9 cellular contexts compared by ENCODE assay signal in the genomic region with DNA sequence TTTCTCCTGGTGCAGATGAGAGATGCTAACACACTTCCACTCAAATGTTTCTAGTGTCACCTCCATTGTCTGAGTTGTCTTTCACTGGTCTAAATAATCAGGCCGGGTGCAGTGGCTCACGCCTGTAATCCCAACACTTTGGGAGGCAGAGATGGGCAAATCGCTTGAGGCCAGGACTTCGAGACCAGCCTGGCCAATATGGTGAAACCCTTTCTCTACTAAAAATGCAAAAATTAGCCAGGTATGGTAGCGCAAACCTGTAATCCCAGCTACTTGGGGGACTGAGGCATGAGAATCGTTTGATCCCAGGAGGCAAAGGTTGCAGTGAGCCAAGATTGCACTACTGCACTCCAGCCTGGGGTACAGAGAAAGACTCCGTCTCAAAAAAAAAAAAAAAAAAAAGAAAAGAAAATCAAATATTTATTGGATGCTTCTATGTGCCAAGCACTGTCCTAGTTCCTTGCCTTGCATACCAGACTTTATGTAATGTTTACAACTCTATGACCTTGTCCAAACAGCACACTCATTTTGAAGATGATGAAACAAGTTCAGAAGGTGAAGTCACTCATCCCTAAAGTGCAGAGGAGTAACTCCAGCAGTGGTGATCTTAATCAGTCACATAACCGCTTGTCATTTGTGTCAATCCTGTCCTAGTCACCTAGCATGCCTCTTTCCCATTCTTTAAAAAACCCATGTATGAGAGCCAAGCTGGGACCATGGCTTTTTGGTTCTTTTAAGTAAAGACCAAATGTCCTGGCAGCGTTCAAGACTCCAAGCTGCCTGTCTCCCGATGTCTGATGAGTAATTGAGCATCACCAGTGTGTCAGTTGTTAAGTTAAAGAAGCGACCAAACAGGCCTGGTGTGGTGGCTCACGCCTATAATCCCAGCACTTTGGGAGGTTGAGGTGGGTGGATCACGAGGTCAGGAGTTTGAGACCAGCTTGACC. TPM values are rescaled to one million over a fixed set of nuclear protein-coding genes. Genes with fewer than 3 reads are reported as not detected.
DNase-seq lines count a peak whose midpoint lies in the region; ATAC-seq and TF ChIP-seq lines count a peak whose summit lies in the region.
"Not testable (repeated sequence)": the region's sequence is repeated elsewhere in the genome, so short reads cannot be mapped to it uniquely, and the experiment has no call there.
"Had no signal": no experiment of that assay in that cellular context is flagged by ENCODE, and none has a peak within 500 bp of the region (broad histone marks: within the 10 kb centered on the region; RNA-seq: fewer than 3 reads in every experiment).

No MANE protein-coding gene starts in this region.

- not testable (repeated sequence) for TF ChIP-seq POLR2A in erythroblast (IDR thresholded peaks at IDR 0.05; ENCODE audit: low read length); right lobe of liver (IDR thresholded peaks at IDR 0.05)

- peaks cover 43% of the 10 kb centered on the region for H3K4me1 Mint-ChIP-seq in activated T-cell treated with anti-CD3 and anti-CD28 coated beads, Interleukin-2, amount 50 U/mL, for 72 hours (ENCODE audit: low read depth)

- intact Hi-C loops in right lobe of liver (cut with DNase I) = not testable (repeated sequence)

- TF ChIP-seq CTCF in right lobe of liver (IDR thresholded peaks at IDR 0.05) = not testable (repeated sequence)

- H3K27me3 ChIP-seq in right lobe of liver = not testable (repeated sequence)

- H3K27me3 Mint-ChIP-seq in activated T-cell treated with anti-CD3 and anti-CD28 coated beads, Interleukin-2, amount 50 U/mL, for 72 hours (ENCODE audit: low read depth) = peaks cover 32% of the 10 kb centered on the region

- DNase-seq in EH (ENCODE audit: low read depth) (peak; percentile 36), HuH-7.5 (ENCODE audit: low spot score) (peak; percentile 30), MV-4-11 (lab: John Stamatoyannopoulos, UW) (peak; percentile 64), RKO (ENCODE audit: low spot score) (peak; percentile 47), erythroblast (lab: John Stamatoyannopoulos, UW) (peak; percentile 69 to 84)
- DNase-seq in activated T-cell treated with anti-CD3 and anti-CD28 coated beads, Interleukin-2, amount 50 U/mL, for 72 hours = peak; percentile 12 to 28
- DNase-seq in right lobe of liver = not testable (repeated sequence)

- not testable (repeated sequence) for H3K4me3 ChIP-seq in right lobe of liver

- H3K9me3 ChIP-seq in right lobe of liver = not testable (repeated sequence)

- 57% methylated on average over 11 of the region's 13 CpGs for WGBS in right lobe of liver (ENCODE audit: insufficient coverage, low coverage, low lambda C conversion rate, missing lambda C conversion rate)

- not testable (repeated sequence) for H3K36me3 ChIP-seq in right lobe of liver

- H3K4me1 ChIP-seq in right lobe of liver = peaks cover 0 to 26% (median 10%) of the 10 kb centered on the region in 4 donors

- not testable (repeated sequence) for H3K36me3 Mint-ChIP-seq in activated T-cell treated with anti-CD3 and anti-CD28 coated beads, Interleukin-2, amount 50 U/mL, for 72 hours (ENCODE audit: insufficient read depth in 2 of 2)

- peak; percentile 94 to 95 for ATAC-seq in activated T-cell treated with anti-CD3 and anti-CD28 coated beads, Interleukin-2, amount 50 U/mL, for 72 hours (replicated peaks in 1 of 2)
- peak; percentile 88 to 96 (median 92) for ATAC-seq in right lobe of liver

- H3K4me3 Mint-ChIP-seq in activated T-cell treated with anti-CD3 and anti-CD28 coated beads, Interleukin-2, amount 50 U/mL, for 72 hours = peak overlapping the region in 1 of 2 donors; percentile 5

- peak overlapping the region in 2 of 3 donors; percentile 31 to 75 for H3K27ac ChIP-seq in right lobe of liver

- not testable (repeated sequence) for H3K27ac Mint-ChIP-seq in activated T-cell treated with anti-CD3 and anti-CD28 coated beads, Interleukin-2, amount 50 U/mL, for 72 hours

- not testable (repeated sequence) for H3K9me3 Mint-ChIP-seq in activated T-cell treated with anti-CD3 and anti-CD28 coated beads, Interleukin-2, amount 50 U/mL, for 72 hours

RNA-seq across cellular contexts. Expression of gene CYP2A7, which starts 15.1 kb away (rescaled TPM):
- total RNA-seq in activated T-cell treated with anti-CD3 and anti-CD28 coated beads, Interleukin-2, amount 50 U/mL, for 72 hours = not detected
- 1,000 to 10,000 TPM in 1 of 6 experiments, 100 to 1,000 TPM in 2, 10 to 100 TPM in 1, 1 to 10 TPM in 2; 2.5 to 2,068 (median 134) TPM for total RNA-seq in right lobe of liver
- total RNA-seq: CD4-positive, CD25-positive, alpha-beta regulatory T cell; HT1080 had no signal

RNA-seq across cellular contexts. Expression of gene CYP2A6, which starts 46.9 kb away (rescaled TPM):
- total RNA-seq in activated T-cell treated with anti-CD3 and anti-CD28 coated beads, Interleukin-2, amount 50 U/mL, for 72 hours = not detected
- 1,000 to 10,000 TPM in 3 of 6 experiments, 100 to 1,000 TPM in 1, 10 to 100 TPM in 2; 73.6 to 3,618 (median 1,239) TPM for total RNA-seq in right lobe of liver
- total RNA-seq: CD4-positive, CD25-positive, alpha-beta regulatory T cell; HT1080 had no signal

Comparison
In these comparisons a context has a peak if more than half of its experiments do, and no peak if none do; other contexts are left out.
1. RNA of gene CYP2A6, which starts 46.9 kb away (total RNA-seq): 73.6 to 3,618 TPM in right lobe of liver; not detected in activated T-cell treated with anti-CD3 and anti-CD28 coated beads, Interleukin-2, amount 50 U/mL, for 72 hours; every median in the first group is over 10 times any median in the second.